Comparison of ENCODE assay signal across 33 cellular contexts in the genomic region with DNA sequence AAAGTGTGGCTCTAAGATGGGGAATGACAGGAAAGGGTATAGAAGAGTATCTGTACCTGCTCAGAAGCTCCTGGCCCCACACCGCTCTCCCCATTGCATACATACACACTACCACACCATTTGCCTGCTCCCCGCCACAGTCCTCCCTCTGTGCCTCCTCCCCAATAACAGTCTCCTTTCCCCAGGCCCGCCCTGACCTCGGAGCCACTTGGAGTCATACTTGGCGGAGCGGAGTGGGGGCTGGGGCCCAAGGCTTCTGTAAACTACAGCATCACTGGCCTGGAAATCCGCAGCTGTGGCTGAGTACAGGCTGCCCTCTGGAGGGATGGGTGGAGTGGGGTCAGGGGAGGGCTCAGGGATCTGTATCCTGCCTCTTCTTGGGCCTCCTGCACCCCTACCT. TPM values are rescaled to one million over a fixed set of nuclear protein-coding genes. Genes with fewer than 3 reads are reported as not detected.
"Had no signal": no experiment of that assay in that cellular context is flagged by ENCODE, and none has a peak within 500 bp of the region (broad histone marks: within the 10 kb centered on the region; RNA-seq: fewer than 3 reads in every experiment).

No MANE protein-coding gene starts in this region.

- H3K36me3 ChIP-seq: brain microvascular endothelial cell had no signal

- FAIRE-seq: astrocyte, colon, endometrium, endothelial cell of umbilical vein had no signal

- H3K9me3 ChIP-seq: esophagus squamous epithelium had no signal

- H3K27me3 ChIP-seq: brain microvascular endothelial cell, esophagus squamous epithelium had no signal

- H3K27ac ChIP-seq: brain microvascular endothelial cell, epithelial cell of prostate, esophagus squamous epithelium, WERI-Rb-1 had no signal

- DNase-seq: activated B cell treated with CpG ODN at 0.5 μM for 24 hours; activated CD4-positive, alpha-beta memory T cell treated with anti-CD3 and anti-CD28 coated beads, Interleukin-2, amount 10 ng/mL, durations not matched to agents 7 days and 5 days; activated CD4-positive, alpha-beta T cell treated with anti-CD3 and anti-CD28 coated beads for 1 hour; activated CD4-positive, alpha-beta T cell treated with anti-CD3 and anti-CD28 coated beads for 4 hours; activated CD4-positive, alpha-beta T cell treated with anti-CD3 and anti-CD28 coated beads, Interleukin-2, amount 10 ng/mL, durations not matched to agents 7 days and 5 days; activated CD4-positive, alpha-beta T cell treated with anti-CD3 and anti-CD28 coated beads, Interleukin-2, amount 50 U/mL, for 4 hours; activated effector memory CD4-positive, alpha-beta T cell treated with Interleukin-2 at 50 U/mL for 16 hours; activated gamma-delta T cell treated with Interleukin-2 at 50 U/mL for 16 hours; activated naive CD4-positive, alpha-beta T cell treated with anti-CD3 and anti-CD28 coated beads, Interleukin-2, amount 50 U/mL, for 16 hours; activated naive CD4-positive, alpha-beta T cell treated with Interleukin-2 at 50 U/mL for 16 hours; activated T-cell treated with anti-CD3 and anti-CD28 coated beads, Interleukin-2, amount 50 U/mL, for 4 hours; amniotic stem cell; anterior cingulate cortex; brain microvascular endothelial cell; caudate nucleus; cortex of kidney; dermis blood vessel endothelial cell; effector CD4-positive, alpha-beta T cell; esophagus squamous epithelium; foreskin melanocyte; T-helper 1 cell; T-helper 17 cell; T1000; WERI-Rb-1 had no signal

- H3K4me3 ChIP-seq: esophagus squamous epithelium had no signal

- ATAC-seq: activated T-cell treated with anti-CD3 and anti-CD28 coated beads, Interleukin-2, amount 50 U/mL, for 4 hours; activated T-helper 17 cell treated with anti-CD3 and anti-CD28 coated beads, Interleukin-2, amount 50 U/mL, for 72 hours; T-helper 17 cell had no signal

RNA-seq across cellular contexts. Expression of gene TNFAIP8L2, which starts 18.7 kb away (rescaled TPM):
- total RNA-seq: astrocyte, chondrocyte, dermis blood vessel endothelial cell, endothelial cell of umbilical vein, fibroblast of lung, fibroblast of villous mesenchyme had no signal
- polyA plus RNA-seq: fibroblast of lung had no signal

RNA-seq across cellular contexts. Expression of gene TMOD4, which starts 38.0 kb away (rescaled TPM):
- total RNA-seq: dermis blood vessel endothelial cell, esophagus squamous epithelium, fibroblast of lung, fibroblast of villous mesenchyme had no signal
